ENCODE assay signal across 16 cellular contexts in the genomic region with DNA sequence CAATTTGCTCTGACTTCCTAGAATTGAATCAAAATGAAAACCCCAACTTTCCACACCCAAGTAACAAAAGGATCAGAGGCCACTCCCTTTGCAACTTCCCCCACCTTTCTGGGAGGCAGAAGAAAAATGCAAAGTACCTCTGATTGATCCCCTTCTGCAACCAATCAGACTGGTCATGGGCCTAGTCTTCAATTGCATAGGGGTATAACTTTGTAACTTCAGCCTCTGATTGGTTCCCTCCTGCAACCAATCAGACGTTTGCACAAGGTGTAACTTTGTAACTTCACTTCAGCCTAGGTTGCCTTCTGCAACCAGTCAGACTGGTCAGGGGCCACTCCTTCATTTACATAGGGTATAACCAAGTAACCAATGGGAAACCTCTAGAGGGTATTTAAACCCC. TPM values are rescaled to one million over a fixed set of nuclear protein-coding genes. Genes with fewer than 3 reads are reported as not detected.
DNase-seq lines count a peak whose midpoint lies in the region; ATAC-seq and TF ChIP-seq lines count a peak whose summit lies in the region.
"Had no signal": no experiment of that assay in that cellular context is flagged by ENCODE, and none has a peak within 500 bp of the region (broad histone marks: within the 10 kb centered on the region; RNA-seq: fewer than 3 reads in every experiment).

No MANE protein-coding gene starts in this region.

- H3K4me1 ChIP-seq in PC-3 (ENCODE audit: insufficient read depth, low read length) (no peaks in the 10 kb centered on the region), gastrocnemius medialis (no peaks in the 10 kb centered on the region)
- H3K4me1 ChIP-seq: A549 had no signal

- peak; percentile 52 for DNase-seq in SIG-M5 treated with dmso at 0.1 percent for 504 hours (lab: John Stamatoyannopoulos, UW; ENCODE audit: unreplicated experiment)
- no peak for DNase-seq in SIG-M5 (lab: John Stamatoyannopoulos, UW)
- DNase-seq in PC-3, result peak; percentile 20
- no peak for DNase-seq in gastrocnemius medialis
- no peak for DNase-seq in NCI-H2107 (lab: John Stamatoyannopoulos, UW)
- no peak for DNase-seq in posterior cingulate gyrus
- DNase-seq: AML-193; CD4-positive, alpha-beta memory T cell; DMS153; DMS79; GF-D8; H9 had no signal

- ATAC-seq in PC-3 (no peak), esophagus mucosa (peak; percentile 68), gastrocnemius medialis (no peak)
- ATAC-seq: A549 had no signal

- CTCF ChIA-PET in PC-3 (lab: Charles Lee), result no interaction called here

- H3K36me3 ChIP-seq in PC-3 (ENCODE audit: low read depth, low read length), result no peaks in the 10 kb centered on the region
- H3K36me3 ChIP-seq in gastrocnemius medialis, result no peaks in the 10 kb centered on the region

- in situ Hi-C loops in gastrocnemius medialis (cut with MboI; ENCODE audit: low sequenced_read_pairs in 4 of 4), result no loop called here

- no peaks in the 10 kb centered on the region for H3K79me2 ChIP-seq in PC-3 (ENCODE audit: low read length)

- H3K4me3 ChIP-seq in PC-3 (ENCODE audit: low read length) (no peak overlapping the region), gastrocnemius medialis (no peak overlapping the region)
- H3K4me3 ChIP-seq: A549 had no signal

- H3K9ac ChIP-seq in PC-3 (ENCODE audit: low read length), result no peak overlapping the region

- H3K9me3 ChIP-seq in PC-3 (ENCODE audit: low read length), result no peaks in the 10 kb centered on the region
- no peaks in the 10 kb centered on the region for H3K9me3 ChIP-seq in gastrocnemius medialis

- intact Hi-C loops in PC-3 (cut with micrococcal nuclease) (no loop called here), gastrocnemius medialis (cut with DNase I; ENCODE audit: low total_unique reads) (no loop called here), posterior cingulate gyrus (cut with DNase I) (no loop called here)

- no peak overlapping the region for H3K4me2 ChIP-seq in PC-3 (ENCODE audit: low read length)
- H3K4me2 ChIP-seq: A549 had no signal

- H4K20me1 ChIP-seq in PC-3 (ENCODE audit: low read length), result no peaks in the 10 kb centered on the region

- POLR2A ChIA-PET in PC-3 (lab: Charles Lee; ENCODE audit: unreplicated experiment), result no interaction called here

- BruUV-seq in PC-3 (replicated peaks; lab: Mats Ljungman, UMichigan), result no TSS peak

- no peaks in the 10 kb centered on the region for H3K9me2 ChIP-seq in PC-3 (replicated peaks; ENCODE audit: low read length)

- no peaks in the 10 kb centered on the region for H3F3A ChIP-seq in PC-3 (ENCODE audit: low read length, unreplicated experiment)

- H2AFZ ChIP-seq in PC-3 (ENCODE audit: low read length), result no peak overlapping the region

- TF ChIP-seq CTCF in PC-3 (conservative IDR thresholded peaks at IDR 0.05; ENCODE audit: low read depth, low read length) (no peak), gastrocnemius medialis (IDR thresholded peaks at IDR 0.05 in 4 of 5, conservative IDR thresholded peaks at IDR 0.05 in 1 of 5) (no peak)

- no peak for TF ChIP-seq POLR2A in gastrocnemius medialis (IDR thresholded peaks at IDR 0.05)

- H3K27ac ChIP-seq in PC-3 (ENCODE audit: low read length), result no peak overlapping the region
- H3K27ac ChIP-seq in gastrocnemius medialis, result no peak overlapping the region
- H3K27ac ChIP-seq: 22Rv1, A549, C4-2B had no signal

- H3K27me3 ChIP-seq in PC-3 (ENCODE audit: low read length), result no peaks in the 10 kb centered on the region
- no peaks in the 10 kb centered on the region for H3K27me3 ChIP-seq in gastrocnemius medialis

RNA-seq across cellular contexts. Expression of a gene that starts 38.3 kb away (rescaled TPM):
- total RNA-seq in PC-3 (2014; rRNA removed), result 10.6 and 12.6 TPM in 2 replicates
- total RNA-seq in esophagus mucosa, result 22.1 TPM
- total RNA-seq in gastrocnemius medialis, result 10 to 100 TPM in 1 of 4 donors, 1 to 10 TPM in 3; 4.1 to 12.0 (median 6.4) TPM

Comparison
In these comparisons a context has a peak if more than half of its experiments do, and no peak if none do; other contexts are left out.
1. DNase-seq: peak in SIG-M5 treated with dmso at 0.1 percent for 504 hours (single experiment) and PC-3 (single experiment); none in SIG-M5 (single experiment), gastrocnemius medialis (0 of 2), NCI-H2107 (single experiment) and posterior cingulate gyrus (0 of 10).